In genomic region chr2:215377283-215377682, GRCh38 we compare ENCODE assay signal across 20 cellular contexts. TPM values are rescaled to one million over a fixed set of nuclear protein-coding genes. Genes with fewer than 3 reads are reported as not detected.
DNase-seq lines count a peak whose midpoint lies in the region; ATAC-seq and TF ChIP-seq lines count a peak whose summit lies in the region.
"Had no signal": no experiment of that assay in that cellular context is flagged by ENCODE, and none has a peak within 500 bp of the region (broad histone marks: within the 10 kb centered on the region; RNA-seq: fewer than 3 reads in every experiment).

No MANE protein-coding gene starts in this region.

- peaks cover 49% of the 10 kb centered on the region for H3K4me1 Mint-ChIP-seq in osteocyte (ENCODE audit: unreplicated experiment)
- H3K4me1 Mint-ChIP-seq in T-helper 2 cell treated with Interferon-gamma antibody and Interleukin-4, amounts not matched to agents 5 μg/mL and 100 μg/mL, for 36 hours (ENCODE audit: low read depth): no peaks in the 10 kb centered on the region
- H3K4me1 Mint-ChIP-seq in activated CD4-positive, alpha-beta T cell treated with anti-CD3 and anti-CD28 coated beads for 36 hours: no peaks in the 10 kb centered on the region
- H3K4me1 Mint-ChIP-seq: CD14-positive monocyte, H9 had no signal

- H3K27ac ChIP-seq in GM23248 (peak overlapping the region; percentile 70), brain microvascular endothelial cell (peak overlapping the region; percentile 26), foreskin keratinocyte (no peak overlapping the region)
- H3K27ac ChIP-seq: KMS-11 had no signal

- no peak for ATAC-seq in activated CD4-positive, alpha-beta T cell treated with anti-CD3 and anti-CD28 coated beads for 36 hours
- no peak for ATAC-seq in foreskin keratinocyte
- no peak for ATAC-seq in HG03354 (IDR thresholded peaks at IDR 0.05; ENCODE audit: poor library complexity, severe bottlenecking, unreplicated experiment)
- ATAC-seq: Panc1 had no signal

- TF ChIP-seq CTCF in brain microvascular endothelial cell (IDR thresholded peaks at IDR 0.05; ENCODE audit: low read depth, low read length, missing control alignments) (no peak), osteocyte (IDR thresholded peaks at IDR 0.05) (no peak), foreskin keratinocyte (conservative IDR thresholded peaks at IDR 0.05) (no peak)

- peak overlapping the region; percentile 69 for H3K27ac Mint-ChIP-seq in osteocyte (ENCODE audit: unreplicated experiment)
- no peak overlapping the region for H3K27ac Mint-ChIP-seq in T-helper 2 cell treated with Interferon-gamma antibody and Interleukin-4, amounts not matched to agents 5 μg/mL and 100 μg/mL, for 36 hours
- H3K27ac Mint-ChIP-seq in activated CD4-positive, alpha-beta T cell treated with anti-CD3 and anti-CD28 coated beads for 36 hours: no peak overlapping the region

- in situ Hi-C loops in GM23248 (cut with MboI) (no loop called here), brain microvascular endothelial cell (cut with HindIII; ENCODE audit: low pct_ligation_motif_present, low sequenced_read_pairs) (no loop called here)

- peaks cover 98% of the 10 kb centered on the region for H3K36me3 ChIP-seq in GM23248 (ENCODE audit: low read depth)
- H3K36me3 ChIP-seq in brain microvascular endothelial cell (replicated peaks): peaks cover 97% of the 10 kb centered on the region

- H3K9me3 Mint-ChIP-seq in osteocyte (ENCODE audit: unreplicated experiment): no peaks in the 10 kb centered on the region
- H3K9me3 Mint-ChIP-seq in T-helper 2 cell treated with Interferon-gamma antibody and Interleukin-4, amounts not matched to agents 5 μg/mL and 100 μg/mL, for 36 hours: no peaks in the 10 kb centered on the region
- no peaks in the 10 kb centered on the region for H3K9me3 Mint-ChIP-seq in activated CD4-positive, alpha-beta T cell treated with anti-CD3 and anti-CD28 coated beads for 36 hours (ENCODE audit: low read depth)
- H3K9me3 Mint-ChIP-seq: H9 had no signal

- H3K9me2 ChIP-seq in GM23248 (ENCODE audit: insufficient read depth): no peaks in the 10 kb centered on the region

- peaks cover 26% of the 10 kb centered on the region for H4K20me1 ChIP-seq in GM23248 (ENCODE audit: insufficient read depth)

- H2AFZ ChIP-seq in GM23248: no peak overlapping the region

- 64 to 68% methylated on average over 2 of the region's 2 CpGs for WGBS in GM23248 (ENCODE audit: low coverage in 1 of 2, low lambda C conversion rate in 2 of 2, missing lambda C conversion rate in 2 of 2), 2 experiments

- H3K4me1 ChIP-seq in GM23248 (ENCODE audit: insufficient read depth) (0 out of 2 replicates have a peak, but pooled peaks cover 4% of the 10 kb centered on the region), foreskin keratinocyte (no peaks in the 10 kb centered on the region)

- no peak overlapping the region for H3K4me3 Mint-ChIP-seq in osteocyte (ENCODE audit: unreplicated experiment)
- H3K4me3 Mint-ChIP-seq in T-helper 2 cell treated with Interferon-gamma antibody and Interleukin-4, amounts not matched to agents 5 μg/mL and 100 μg/mL, for 36 hours: no peak overlapping the region
- H3K4me3 Mint-ChIP-seq in activated CD4-positive, alpha-beta T cell treated with anti-CD3 and anti-CD28 coated beads for 36 hours: no peak overlapping the region
- H3K4me3 Mint-ChIP-seq: CD14-positive monocyte, H9 had no signal

- POLR2A ChIA-PET in activated CD4-positive, alpha-beta T cell treated with anti-CD3 and anti-CD28 coated beads for 36 hours (lab: Charles Lee): no interaction called here

- no peaks in the 10 kb centered on the region for H3K27me3 Mint-ChIP-seq in osteocyte (ENCODE audit: unreplicated experiment)
- H3K27me3 Mint-ChIP-seq in T-helper 2 cell treated with Interferon-gamma antibody and Interleukin-4, amounts not matched to agents 5 μg/mL and 100 μg/mL, for 36 hours (ENCODE audit: low read depth): no peaks in the 10 kb centered on the region
- no peaks in the 10 kb centered on the region for H3K27me3 Mint-ChIP-seq in activated CD4-positive, alpha-beta T cell treated with anti-CD3 and anti-CD28 coated beads for 36 hours

- H3K27me3 ChIP-seq in GM23248 (replicated peaks; ENCODE audit: insufficient read depth) (no peaks in the 10 kb centered on the region), brain microvascular endothelial cell (replicated peaks) (no peaks in the 10 kb centered on the region), foreskin keratinocyte (no peaks in the 10 kb centered on the region)

- no peaks in the 10 kb centered on the region for H3K9me3 ChIP-seq in GM23248 (ENCODE audit: low read depth)

- no peak overlapping the region; the same call in 1 of the 2 replicates for H3K9ac ChIP-seq in GM23248
- H3K9ac ChIP-seq: KMS-11 had no signal

- intact Hi-C loops in activated CD4-positive, alpha-beta T cell treated with anti-CD3 and anti-CD28 coated beads for 36 hours (cut with DNase I, micrococcal nuclease): no loop called here

- CTCF ChIA-PET in activated CD4-positive, alpha-beta T cell treated with anti-CD3 and anti-CD28 coated beads for 36 hours (lab: Charles Lee): interaction anchor here (0.6 to 1.2 kb wide), 2 partner anchors 66 to 239 kb away, joined by 3 to 4 read pairs; partner anchors contain the start of genes ABCA12 and ATIC

- H3K4me3 ChIP-seq in GM23248: no peak overlapping the region
- H3K4me3 ChIP-seq in brain microvascular endothelial cell (ENCODE audit: low read depth, low read length): no peak overlapping the region

- peaks cover 87% of the 10 kb centered on the region for H3K36me3 Mint-ChIP-seq in osteocyte (ENCODE audit: unreplicated experiment)
- H3K36me3 Mint-ChIP-seq in T-helper 2 cell treated with Interferon-gamma antibody and Interleukin-4, amounts not matched to agents 5 μg/mL and 100 μg/mL, for 36 hours (ENCODE audit: low read depth): peaks cover 9% of the 10 kb centered on the region
- peaks cover 21% of the 10 kb centered on the region for H3K36me3 Mint-ChIP-seq in activated CD4-positive, alpha-beta T cell treated with anti-CD3 and anti-CD28 coated beads for 36 hours (ENCODE audit: low read depth)
- H3K36me3 Mint-ChIP-seq: CD14-positive monocyte had no signal

- DNase-seq in GM23248 (peak; percentile 71), brain microvascular endothelial cell (peak; percentile 73), iris pigment epithelial cell (ENCODE audit: low read depth) (peak; percentile 71), osteocyte (ENCODE audit: extremely low spot score, unreplicated experiment) (no peak), foreskin keratinocyte (no peak)
- no peak for DNase-seq in T-helper 2 cell treated with Interferon-gamma antibody and Interleukin-4, amounts not matched to agents 5 μg/mL and 100 μg/mL, for 36 hours (ENCODE audit: low spot score)
- DNase-seq in activated CD4-positive, alpha-beta T cell treated with anti-CD3 and anti-CD28 coated beads for 36 hours: no peak
- DNase-seq: DMS53, H9, NCI-H1092 treated with DMSO at 0.1 percent for 48 hours, NCI-H1436 treated with DMSO at 0.1 percent for 48 hours, NCI-H1930, NCI-H226, NCI-H510A treated with DMSO at 0.1 percent for 48 hours, NCI-H774, SIG-M5 had no signal

- no peak overlapping the region for H3K4me2 ChIP-seq in GM23248 (ENCODE audit: unreplicated experiment)
- H3K4me2 ChIP-seq: KMS-11 had no signal

- peaks cover 99% of the 10 kb centered on the region for H3F3A ChIP-seq in GM23248 (ENCODE audit: insufficient read depth)

- H3K79me2 ChIP-seq in GM23248 (ENCODE audit: insufficient read depth): 0 out of 2 replicates have a peak, but pooled peaks cover 5% of the 10 kb centered on the region

RNA-seq across cellular contexts. Expression of gene FN1, which starts 58.6 kb away (rescaled TPM):
- total RNA-seq in GM23248 (2014; rRNA removed; shearing (Covaris generic)): 33,406 and 36,331 TPM in 2 replicates
- polyA plus RNA-seq in GM23248 (2016; fragmentation: Nextera tagmentation; extraction: Ambion mirVana) (19,771 and 20,647 TPM in 2 replicates), foreskin keratinocyte (1,523 and 3,810 TPM in 2 replicates)
- total RNA-seq in osteocyte (16,854 and 18,487 TPM in 2 replicates), foreskin keratinocyte (2,068 and 6,230 TPM in 2 replicates)
- under 1 TPM; 0.59 to 0.70 TPM for total RNA-seq in activated CD4-positive, alpha-beta T cell treated with anti-CD3 and anti-CD28 coated beads for 36 hours

Comparison
In these comparisons a context has a peak if more than half of its experiments do, and no peak if none do; other contexts are left out.
1. DNase-seq: peak in GM23248 (single experiment), brain microvascular endothelial cell (single experiment) and iris pigment epithelial cell (single experiment); none in osteocyte (single experiment), T-helper 2 cell treated with Interferon-gamma antibody and Interleukin-4, amounts not matched to agents 5 μg/mL and 100 μg/mL, for 36 hours (single experiment), activated CD4-positive, alpha-beta T cell treated with anti-CD3 and anti-CD28 coated beads for 36 hours (single experiment) and foreskin keratinocyte (0 of 2).
2. RNA of gene FN1, which starts 58.6 kb away (total RNA-seq): 33,406 to 36,331 TPM in GM23248, 16,854 to 18,487 TPM in osteocyte and 2,068 to 6,230 TPM in foreskin keratinocyte; 0.59 to 0.70 TPM in activated CD4-positive, alpha-beta T cell treated with anti-CD3 and anti-CD28 coated beads for 36 hours; every median in the first group is over 1,000 times any median in the second.